ENCODE assay signal across 1 cellular context in the genomic region with DNA sequence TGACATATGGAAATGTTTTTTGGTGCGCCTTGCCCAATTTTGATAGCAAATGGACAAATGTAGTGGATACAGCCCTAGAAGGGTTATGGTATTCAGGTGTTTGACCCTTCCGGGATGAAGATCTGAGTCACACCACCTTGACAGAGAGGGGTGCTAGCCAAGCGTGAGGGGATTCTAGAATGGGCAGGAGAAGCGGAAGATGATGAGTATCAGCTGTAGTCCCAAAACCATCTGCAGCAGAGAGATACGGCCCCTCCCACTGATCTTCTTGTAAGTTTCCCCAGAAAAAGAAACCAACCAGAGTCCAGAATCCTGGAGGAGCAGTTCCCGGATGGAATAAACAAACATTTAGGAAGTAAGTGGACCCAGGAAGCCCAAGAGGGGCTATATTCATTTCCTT.
TF ChIP-seq lines count a peak whose summit lies in the region.

No MANE protein-coding gene starts in this region.

TF ChIP-seq in K562, 482 proteins besides CTCF, POLR2A, EP300 and RAD21 (continued from another document):
- TF ChIP-seq MCM7 (IDR thresholded peaks at IDR 0.05), result no peak
